Comparison of ENCODE assay signal across 8 cellular contexts in genomic region chr1:154559496-154559950, GRCh38. TPM values are rescaled to one million over a fixed set of nuclear protein-coding genes. Genes with fewer than 3 reads are reported as not detected.
DNase-seq lines count a peak whose midpoint lies in the region; ATAC-seq, FAIRE-seq and TF ChIP-seq lines count a peak whose summit lies in the region.

No MANE protein-coding gene starts in this region.

- H3K36me3 Mint-ChIP-seq in progenitor cell of endocrine pancreas (ENCODE audit: insufficient read depth): peaks cover 6% of the 10 kb centered on the region

- intact Hi-C loops in left ventricle myocardium superior (cut with micrococcal nuclease): no loop called here

- peak; percentile 82 for FAIRE-seq in G401.6 (lab: Jason Lieb, UNC)

- peaks cover 21% of the 10 kb centered on the region for H3K4me1 Mint-ChIP-seq in progenitor cell of endocrine pancreas (ENCODE audit: low read depth)

- peak overlapping the region; percentile 71 for H3K4me3 Mint-ChIP-seq in progenitor cell of endocrine pancreas (ENCODE audit: low read depth)

- TF ChIP-seq CTCF in progenitor cell of endocrine pancreas (IDR thresholded peaks at IDR 0.05; ENCODE audit: unreplicated experiment): peak; percentile 93

- H3K27me3 Mint-ChIP-seq in progenitor cell of endocrine pancreas: no peaks in the 10 kb centered on the region

- peak overlapping the region; percentile 94 for H3K27ac Mint-ChIP-seq in progenitor cell of endocrine pancreas

- peak; percentile 31 for ATAC-seq in HG02642 (IDR thresholded peaks at IDR 0.05; ENCODE audit: poor library complexity, unreplicated experiment)
- peak; percentile 77 for ATAC-seq in left ventricle myocardium superior

- H3K9me3 Mint-ChIP-seq in progenitor cell of endocrine pancreas (ENCODE audit: low read depth): no peaks in the 10 kb centered on the region

- DNase-seq in NCI-H1436 treated with DMSO at 0.1 percent for 48 hours (lab: John Stamatoyannopoulos, UW): peak; percentile 61
- peak; percentile 63 to 83 (median 76) for DNase-seq in T-helper 1 cell
- peak in 55 of 56 donors; percentile 34 to 91 (median 78) for DNase-seq in amygdala (lab: John Stamatoyannopoulos, UW)
- DNase-seq in left ventricle myocardium superior: peak; percentile 81
- peak; percentile 77 for DNase-seq in progenitor cell of endocrine pancreas (ENCODE audit: low spot score, unreplicated experiment)
- DNase-seq in ureter (ENCODE audit: low spot score): peak; percentile 92

RNA-seq across cellular contexts. Expression of gene UBE2Q1, which starts 1.1 kb away (rescaled TPM):
- total RNA-seq in left ventricle myocardium superior (68.7 TPM), progenitor cell of endocrine pancreas (77.2 and 88.3 TPM in 2 replicates), ureter (68.9 TPM)

RNA-seq across cellular contexts. Expression of gene CHRNB2, which starts 8.1 kb away (rescaled TPM):
- not detected for total RNA-seq in left ventricle myocardium superior
- 2.7 and 3.2 TPM in 2 replicates for total RNA-seq in progenitor cell of endocrine pancreas
- total RNA-seq in ureter: 0.36 TPM

RNA-seq across cellular contexts. Expression of gene ADAR, which starts 48.5 kb away (rescaled TPM):
- total RNA-seq in left ventricle myocardium superior: 61.3 TPM
- total RNA-seq in progenitor cell of endocrine pancreas: 168 and 179 TPM in 2 replicates
- total RNA-seq in ureter: 192 TPM

RNA-seq across cellular contexts. Expression of gene SHE, which starts 57.3 kb away (rescaled TPM):
- total RNA-seq in left ventricle myocardium superior (10.2 TPM), progenitor cell of endocrine pancreas (not detected in 2 replicates), ureter (13.3 TPM)

RNA-seq across cellular contexts. Expression of gene TDRD10, which starts 57.5 kb away (rescaled TPM):
- total RNA-seq in left ventricle myocardium superior (1.9 TPM), progenitor cell of endocrine pancreas (not detected in 2 replicates), ureter (3.3 TPM)

Comparison
In these comparisons a context has a peak if more than half of its experiments do, and no peak if none do; other contexts are left out.
1. Peak in every context shown above with its lines: DNase-seq and ATAC-seq.